28 cellular contexts compared by ENCODE assay signal in the genomic region with DNA sequence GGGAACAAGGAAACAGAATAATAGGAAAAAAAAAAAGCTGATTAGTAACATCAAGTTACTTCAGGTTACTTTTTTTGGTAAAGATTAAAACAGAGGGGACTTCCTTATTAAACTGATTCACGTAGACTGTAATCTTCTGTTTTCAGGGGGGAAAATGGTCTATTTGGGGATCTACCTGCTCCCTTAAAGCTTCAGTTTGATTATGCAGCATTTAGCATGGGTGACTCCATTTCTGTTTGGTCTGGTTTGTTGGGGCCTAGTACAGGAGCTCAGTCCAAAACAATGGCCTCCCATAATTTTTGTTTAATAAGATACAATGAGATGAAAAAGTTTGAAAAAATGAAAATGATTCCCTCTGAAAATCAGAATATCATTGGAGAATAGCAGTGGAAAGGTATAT.
"Had no signal": no experiment of that assay in that cellular context is flagged by ENCODE, and none has a peak within 500 bp of the region (broad histone marks: within the 10 kb centered on the region; RNA-seq: fewer than 3 reads in every experiment).

No MANE protein-coding gene starts in this region.

- H3K27me3 ChIP-seq: adrenal gland, ascending aorta, breast epithelium, cardiac muscle cell, colonic mucosa, dorsolateral prefrontal cortex, gastrocnemius medialis, heart left ventricle had no signal

- DNase-seq: activated CD4-positive, alpha-beta memory T cell treated with anti-CD3 and anti-CD28 coated beads for 36 hours; activated CD4-positive, alpha-beta T cell treated with anti-CD3 and anti-CD28 coated beads for 36 hours; activated CD4-positive, CD25-positive, alpha-beta regulatory T cell; activated CD4-positive, CD25-positive, alpha-beta regulatory T cell treated with anti-CD3 and anti-CD28 coated beads, Interleukin-2, amount 50 U/mL, for 72 hours; activated CD8-positive, alpha-beta memory T cell treated with anti-CD3 and anti-CD28 coated beads, Interleukin-2, amount 10 ng/mL, durations not matched to agents 7 days and 5 days; activated CD8-positive, alpha-beta memory T cell treated with anti-CD3 and anti-CD28 coated beads, Interleukin-2, amount 50 U/mL, for 4 hours; activated CD8-positive, alpha-beta T cell treated with anti-CD3 and anti-CD28 coated beads, Interleukin-2, amount 10 ng/mL, durations not matched to agents 7 days and 5 days; activated effector memory CD4-positive, alpha-beta T cell treated with anti-CD3 and anti-CD28 coated beads, Interleukin-2, amount 50 U/mL, for 16 hours; activated naive CD4-positive, alpha-beta T cell treated with anti-CD3 and anti-CD28 coated beads for 36 hours; activated naive CD8-positive, alpha-beta T cell treated with anti-CD3 and anti-CD28 coated beads for 36 hours; activated naive CD8-positive, alpha-beta T cell treated with anti-CD3 and anti-CD28 coated beads, Interleukin-2, amount 50 U/mL, for 24 hours; activated T-cell treated with anti-CD3 and anti-CD28 coated beads, Interleukin-2, amount 50 U/mL, for 1 hour; activated T-cell treated with anti-CD3 and anti-CD28 coated beads, Interleukin-2, amount 50 U/mL, for 48 hours; adrenal gland; central memory CD4-positive, alpha-beta T cell; cerebellar nuclear complex; colonic mucosa; dorsolateral prefrontal cortex; effector memory CD4-positive, alpha-beta T cell; endodermal cell; foreskin fibroblast; gastrocnemius medialis; glutamatergic neuron; heart left ventricle; T-helper 2 cell had no signal

- H3K27ac ChIP-seq: adrenal gland, ascending aorta, breast epithelium, cardiac muscle cell, colonic mucosa, dorsolateral prefrontal cortex, gastrocnemius medialis, heart left ventricle had no signal

- H3K4me1 ChIP-seq: adrenal gland, ascending aorta, breast epithelium, colonic mucosa, gastrocnemius medialis had no signal

- H3K36me3 ChIP-seq: adrenal gland, ascending aorta, breast epithelium, cardiac muscle cell, colonic mucosa, gastrocnemius medialis, heart left ventricle had no signal

- H3K9me3 ChIP-seq: adrenal gland, ascending aorta, breast epithelium, colonic mucosa, gastrocnemius medialis, heart left ventricle had no signal

- H3K4me3 ChIP-seq: adrenal gland, ascending aorta, breast epithelium, cardiac muscle cell, colonic mucosa, dorsolateral prefrontal cortex, gastrocnemius medialis, heart left ventricle had no signal

- ATAC-seq: activated CD4-positive, alpha-beta T cell treated with anti-CD3 and anti-CD28 coated beads for 36 hours; activated CD8-positive, alpha-beta memory T cell treated with anti-CD3 and anti-CD28 coated beads, Interleukin-2, amount 10 ng/mL, durations not matched to agents 7 days and 5 days; activated CD8-positive, alpha-beta T cell treated with anti-CD3 and anti-CD28 coated beads, Interleukin-2, amount 10 ng/mL, durations not matched to agents 7 days and 5 days; activated naive CD8-positive, alpha-beta T cell treated with anti-CD3 and anti-CD28 coated beads, Interleukin-2, amount 50 U/mL, for 24 hours; gastrocnemius medialis; heart left ventricle had no signal
